In genomic region chr22:23906641-23907040, GRCh38 we compare ENCODE assay signal across 29 cellular contexts. TPM values are rescaled to one million over a fixed set of nuclear protein-coding genes. Genes with fewer than 3 reads are reported as not detected.
"Had no signal": no experiment of that assay in that cellular context is flagged by ENCODE, and none has a peak within 500 bp of the region (broad histone marks: within the 10 kb centered on the region; RNA-seq: fewer than 3 reads in every experiment).

No MANE protein-coding gene starts in this region.

- H3K27me3 Mint-ChIP-seq: stimulated activated memory B cell treated with anti-CD40 and anti-IgM and Interleukin-4, amounts not matched to agents 10 μg/mL and 1 μg/mL and 100 μg/mL, for 72 hours; type B pancreatic cell had no signal

- H3K36me3 ChIP-seq: left ventricle myocardium inferior, right atrium auricular region, right lobe of liver, tibial nerve, uterus had no signal

- H3K4me2 ChIP-seq: smooth muscle cell had no signal

- H3K27me3 ChIP-seq: neutrophil, right atrium auricular region, right lobe of liver, tibial nerve, uterus had no signal

- H3K27ac Mint-ChIP-seq: immature natural killer cell; naive thymus-derived CD4-positive, alpha-beta T cell; natural killer cell treated with Interleukin-12 subunit alpha and Interleukin-12 subunit beta and Interleukin-15 and Interleukin-18, amount 100 ng/mL, for 72 hours; stimulated activated memory B cell treated with anti-CD40 and anti-IgM and Interleukin-4, amounts not matched to agents 10 μg/mL and 1 μg/mL and 100 μg/mL, for 72 hours; type B pancreatic cell had no signal

- H3K36me3 Mint-ChIP-seq: immature natural killer cell; naive thymus-derived CD4-positive, alpha-beta T cell; natural killer cell treated with Interleukin-12 subunit alpha and Interleukin-12 subunit beta and Interleukin-15 and Interleukin-18, amount 100 ng/mL, for 72 hours had no signal

- H3K27ac ChIP-seq: left ventricle myocardium inferior, neutrophil, parathyroid adenoma, right atrium auricular region, right lobe of liver, tibial nerve, uterus had no signal

- FAIRE-seq: islet of Langerhans had no signal

- H3K4me1 ChIP-seq: uterus had no signal

- H3K4me1 Mint-ChIP-seq: immature natural killer cell had no signal

- H3K9ac ChIP-seq: parathyroid adenoma had no signal

- ATAC-seq: mucosa of descending colon; naive thymus-derived CD4-positive, alpha-beta T cell; natural killer cell treated with Interleukin-12 subunit alpha and Interleukin-12 subunit beta and Interleukin-15 and Interleukin-18, amount 100 ng/mL, for 72 hours; right lobe of liver; stimulated activated memory B cell treated with anti-CD40 and anti-IgM and Interleukin-4, amounts not matched to agents 10 μg/mL and 1 μg/mL and 100 μg/mL, for 72 hours; stimulated activated naive CD8-positive, alpha-beta T cell treated with anti-CD3 and anti-CD28 coated beads, Interleukin-15, amount 100 ng/mL, for 72 hours had no signal

- H3K79me2 ChIP-seq: parathyroid adenoma had no signal

- H2AFZ ChIP-seq: parathyroid adenoma had no signal

- H3K4me3 Mint-ChIP-seq: immature natural killer cell; naive thymus-derived CD4-positive, alpha-beta T cell; natural killer cell treated with Interleukin-12 subunit alpha and Interleukin-12 subunit beta and Interleukin-15 and Interleukin-18, amount 100 ng/mL, for 72 hours; neural crest cell; stimulated activated memory B cell treated with anti-CD40 and anti-IgM and Interleukin-4, amounts not matched to agents 10 μg/mL and 1 μg/mL and 100 μg/mL, for 72 hours; stimulated activated naive CD8-positive, alpha-beta T cell treated with anti-CD3 and anti-CD28 coated beads, Interleukin-15, amount 100 ng/mL, for 72 hours; type B pancreatic cell had no signal

- H3K4me3 ChIP-seq: left ventricle myocardium inferior, lung, mucosa of descending colon, right atrium auricular region, right lobe of liver, smooth muscle cell, tibial nerve, uterus had no signal

- DNase-seq: hippocampal formation; immature natural killer cell; left ventricle myocardium inferior; mesendoderm; midbrain; mucosa of descending colon; naive thymus-derived CD4-positive, alpha-beta T cell; occipital lobe; right lobe of liver; stimulated activated CD4-positive, alpha-beta T cell treated with anti-CD3 and anti-CD28 coated beads, Interleukin-1b, Interleukin-23, amount 100 ng/mL, for 48 hours; stimulated activated CD4-positive, alpha-beta T cell treated with anti-CD3 and anti-CD28 coated beads, Interleukin-2, amount 100 ng/mL, for 48 hours; stimulated activated CD4-positive, alpha-beta T cell treated with anti-CD3 and anti-CD28 coated beads, Interleukin-4, amount 100 ng/mL, for 4 hours; stimulated activated CD8-positive, alpha-beta memory T cell treated with anti-CD3 and anti-CD28 coated beads, Interleukin-4, amount 100 ng/mL, for 48 hours; stimulated activated naive CD4-positive, alpha-beta T cell treated with Interleukin-2 at 50 U/mL for 16 hours; stimulated activated naive CD8-positive, alpha-beta T cell treated with anti-CD3 and anti-CD28 coated beads, Interleukin-15, amount 100 ng/mL, for 72 hours; substantia nigra; uterus had no signal

- H3K9me3 Mint-ChIP-seq: immature natural killer cell; naive thymus-derived CD4-positive, alpha-beta T cell; natural killer cell treated with Interleukin-12 subunit alpha and Interleukin-12 subunit beta and Interleukin-15 and Interleukin-18, amount 100 ng/mL, for 72 hours; neural crest cell; stimulated activated memory B cell treated with anti-CD40 and anti-IgM and Interleukin-4, amounts not matched to agents 10 μg/mL and 1 μg/mL and 100 μg/mL, for 72 hours; stimulated activated naive CD8-positive, alpha-beta T cell treated with anti-CD3 and anti-CD28 coated beads, Interleukin-15, amount 100 ng/mL, for 72 hours; type B pancreatic cell had no signal

- H3K9me3 ChIP-seq: left ventricle myocardium inferior, mucosa of descending colon, neutrophil, right atrium auricular region, right lobe of liver, tibial nerve, uterus had no signal

RNA-seq across cellular contexts. Expression of gene GSTT2B, which starts 54.4 kb away (rescaled TPM):
- total RNA-seq: naive thymus-derived CD4-positive, alpha-beta T cell; natural killer cell treated with Interleukin-12 subunit alpha and Interleukin-12 subunit beta and Interleukin-15 and Interleukin-18, amount 100 ng/mL, for 72 hours; osteocyte; smooth muscle cell had no signal
- polyA plus RNA-seq: immature natural killer cell; naive thymus-derived CD4-positive, alpha-beta T cell had no signal
